In the genomic region with DNA sequence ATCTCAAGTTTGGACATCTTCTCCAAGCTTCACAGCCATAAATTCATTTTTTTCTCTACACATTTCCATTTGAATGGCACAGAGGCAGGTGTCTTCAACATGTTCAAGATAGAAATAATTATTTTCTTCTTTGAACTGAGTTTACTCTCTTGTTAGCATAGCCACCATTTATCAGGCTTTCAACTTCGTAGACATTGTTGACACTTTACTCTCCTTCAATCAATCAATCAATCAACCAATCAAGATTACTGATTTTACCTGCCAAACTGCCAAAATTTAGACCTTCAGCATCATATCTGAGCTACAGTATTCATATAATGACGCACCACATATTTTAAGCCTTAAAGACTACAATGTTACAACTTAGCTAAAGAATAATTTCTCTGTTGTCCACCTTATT, we compare ENCODE assay signal across 23 cellular contexts.
"Had no signal": no experiment of that assay in that cellular context is flagged by ENCODE, and none has a peak within 500 bp of the region (broad histone marks: within the 10 kb centered on the region; RNA-seq: fewer than 3 reads in every experiment).

No MANE protein-coding gene starts in this region.

- H3K27ac Mint-ChIP-seq: dendritic cell treated with granulocyte-macrophage colony-stimulating factor and Interleukin-4, amounts not matched to agents 40 ng/mL and 50 ng/mL, for 4 days; effector memory CD8-positive, alpha-beta T cell; endodermal cell had no signal

- H3K4me3 ChIP-seq: colonic mucosa, coronary artery, dorsolateral prefrontal cortex, esophagus muscularis mucosa, esophagus squamous epithelium, gastrocnemius medialis, gastroesophageal sphincter, heart left ventricle, heart right ventricle had no signal

- H3K4me1 Mint-ChIP-seq: endodermal cell had no signal

- H3K9me3 ChIP-seq: colonic mucosa, esophagus muscularis mucosa, esophagus squamous epithelium, gastrocnemius medialis, gastroesophageal sphincter, heart left ventricle had no signal

- H3K27me3 ChIP-seq: colonic mucosa, esophagus muscularis mucosa, esophagus squamous epithelium, foreskin keratinocyte, gastrocnemius medialis, gastroesophageal sphincter, heart left ventricle, heart right ventricle had no signal

- H3K36me3 ChIP-seq: colonic mucosa, esophagus muscularis mucosa, esophagus squamous epithelium, gastrocnemius medialis, gastroesophageal sphincter, heart left ventricle, heart right ventricle had no signal

- H3K27me3 Mint-ChIP-seq: dendritic cell treated with granulocyte-macrophage colony-stimulating factor and Interleukin-4, amounts not matched to agents 40 ng/mL and 50 ng/mL, for 4 days; effector memory CD8-positive, alpha-beta T cell had no signal

- DNase-seq: colonic mucosa; cortex of kidney; dermis blood vessel endothelial cell; dorsolateral prefrontal cortex; effector CD4-positive, alpha-beta T cell; effector CD8-positive, alpha-beta T cell; effector memory CD4-positive, alpha-beta T cell; effector memory CD8-positive, alpha-beta T cell; endodermal cell; erythroblast; esophagus squamous epithelium; foreskin fibroblast; foreskin keratinocyte; foreskin melanocyte; gastrocnemius medialis; glutamatergic neuron; heart left ventricle; heart right ventricle had no signal

- H3K27ac ChIP-seq: colonic mucosa, coronary artery, dorsolateral prefrontal cortex, epithelial cell of prostate, esophagus muscularis mucosa, esophagus squamous epithelium, foreskin keratinocyte, gastrocnemius medialis, gastroesophageal sphincter, heart left ventricle, heart right ventricle had no signal

- H3K4me3 Mint-ChIP-seq: dendritic cell treated with granulocyte-macrophage colony-stimulating factor and Interleukin-4, amounts not matched to agents 40 ng/mL and 50 ng/mL, for 4 days; effector memory CD8-positive, alpha-beta T cell; endodermal cell had no signal
